19 cellular contexts compared by ENCODE assay signal in the genomic region with DNA sequence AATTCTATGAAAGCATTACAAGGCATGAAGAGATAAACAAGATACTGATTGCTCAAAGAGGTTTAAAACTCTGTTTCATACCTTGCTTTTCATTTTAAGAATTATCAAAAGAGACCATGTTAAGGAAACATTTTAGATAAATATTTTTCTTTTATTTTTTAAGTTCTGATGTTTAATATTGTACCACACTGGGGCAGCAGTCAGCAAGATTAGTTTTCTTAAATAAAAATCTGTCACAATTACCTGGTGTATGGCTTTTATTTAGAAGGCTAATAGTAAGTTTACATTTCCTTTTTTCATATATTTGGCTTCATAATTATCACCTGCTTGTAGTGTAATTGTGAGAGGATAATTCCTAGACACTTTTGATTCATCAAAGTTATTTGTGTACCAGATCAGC. TPM values are rescaled to one million over a fixed set of nuclear protein-coding genes. Genes with fewer than 3 reads are reported as not detected.
DNase-seq lines count a peak whose midpoint lies in the region; ATAC-seq and TF ChIP-seq lines count a peak whose summit lies in the region.
"Had no signal": no experiment of that assay in that cellular context is flagged by ENCODE, and none has a peak within 500 bp of the region (broad histone marks: within the 10 kb centered on the region; RNA-seq: fewer than 3 reads in every experiment).

No MANE protein-coding gene starts in this region.

- no peaks in the 10 kb centered on the region for H3K27me3 ChIP-seq in neural progenitor cell
- H3K27me3 ChIP-seq: ascending aorta, ovary, tibial nerve had no signal

- H3K36me3 Mint-ChIP-seq in neural progenitor cell, result no peaks in the 10 kb centered on the region
- H3K36me3 Mint-ChIP-seq: stimulated activated effector memory CD8-positive, alpha-beta T cell treated with anti-CD3 and anti-CD28 coated beads, Interleukin-12 subunit alpha, Interleukin-12 subunit beta, amount 100 ng/mL, for 72 hours had no signal

- H3K79me2 ChIP-seq in neural progenitor cell (ENCODE audit: low read depth), result no peaks in the 10 kb centered on the region

- H2AFZ ChIP-seq in neural progenitor cell (replicated peaks), result no peak overlapping the region

- H3K9me3 ChIP-seq in neural progenitor cell (ENCODE audit: low read depth), result no peaks in the 10 kb centered on the region
- H3K9me3 ChIP-seq: ascending aorta, ovary had no signal

- peak; percentile 11 for TF ChIP-seq CTCF in neural progenitor cell (IDR thresholded peaks at IDR 0.05)

- no peaks in the 10 kb centered on the region for H3K9me3 Mint-ChIP-seq in neural progenitor cell

- H3K36me3 ChIP-seq in neural progenitor cell, result no peaks in the 10 kb centered on the region
- H3K36me3 ChIP-seq: ascending aorta, ovary, tibial nerve had no signal

- ATAC-seq in GM21717 (IDR thresholded peaks at IDR 0.05; ENCODE audit: unreplicated experiment), result no peak
- ATAC-seq: left lobe of liver; stimulated activated effector memory CD8-positive, alpha-beta T cell treated with anti-CD3 and anti-CD28 coated beads, Interleukin-12 subunit alpha, Interleukin-12 subunit beta, amount 100 ng/mL, for 72 hours; T-helper 17 cell had no signal

- H3K27ac Mint-ChIP-seq in neural progenitor cell, result no peak overlapping the region
- H3K27ac Mint-ChIP-seq: stimulated activated effector memory CD8-positive, alpha-beta T cell treated with anti-CD3 and anti-CD28 coated beads, Interleukin-12 subunit alpha, Interleukin-12 subunit beta, amount 100 ng/mL, for 72 hours; T-helper 17 cell had no signal

- in situ Hi-C loops in G401 (cut with HindIII; ENCODE audit: low sequenced_read_pairs), result no loop called here

- H3K4me3 Mint-ChIP-seq in neural progenitor cell, result no peak overlapping the region
- H3K4me3 Mint-ChIP-seq: stimulated activated effector memory CD8-positive, alpha-beta T cell treated with anti-CD3 and anti-CD28 coated beads, Interleukin-12 subunit alpha, Interleukin-12 subunit beta, amount 100 ng/mL, for 72 hours; T-helper 17 cell had no signal

- H3F3A ChIP-seq in neural progenitor cell (ENCODE audit: low read depth), result no peaks in the 10 kb centered on the region

- H3K4me1 Mint-ChIP-seq in neural progenitor cell, result no peaks in the 10 kb centered on the region
- H3K4me1 Mint-ChIP-seq: stimulated activated effector memory CD8-positive, alpha-beta T cell treated with anti-CD3 and anti-CD28 coated beads, Interleukin-12 subunit alpha, Interleukin-12 subunit beta, amount 100 ng/mL, for 72 hours; T-helper 17 cell had no signal

- H3K9ac ChIP-seq in neural progenitor cell, result no peak overlapping the region

- no peak overlapping the region for H3K4me2 ChIP-seq in neural progenitor cell

- H3K4me1 ChIP-seq in neural progenitor cell, result no peaks in the 10 kb centered on the region
- H3K4me1 ChIP-seq: ascending aorta, tibial nerve had no signal

- peak; percentile 26 for DNase-seq in NCI-H2171 treated with DMSO at 0.1 percent for 48 hours (lab: John Stamatoyannopoulos, UW)
- DNase-seq in NCI-H2171 (lab: John Stamatoyannopoulos, UW), result no peak
- peak; percentile 15 for DNase-seq in NCI-H146 treated with DMSO at 0.1 percent for 48 hours (lab: John Stamatoyannopoulos, UW; ENCODE audit: unreplicated experiment)
- peak; percentile 21 for DNase-seq in dedifferentiated amniotic fluid mesenchymal stem cell (ENCODE audit: extremely low spot score)
- DNase-seq in neural progenitor cell (ENCODE audit: low spot score), result no peak
- no peak for DNase-seq in G401 (ENCODE audit: low spot score)
- no peak for DNase-seq in NCI-H2196 (lab: John Stamatoyannopoulos, UW; ENCODE audit: unreplicated experiment)
- DNase-seq: activated gamma-delta T cell, NCI-H1694, NCI-H69, ovary, T-helper 17 cell had no signal

- H3K4me3 ChIP-seq in neural progenitor cell, result no peak overlapping the region
- H3K4me3 ChIP-seq: ascending aorta, ovary, tibial nerve had no signal

- no peaks in the 10 kb centered on the region for H4K20me1 ChIP-seq in neural progenitor cell (ENCODE audit: low read depth)

- no peak overlapping the region for H3K27ac ChIP-seq in neural progenitor cell
- H3K27ac ChIP-seq: ascending aorta, ovary, RWPE1, tibial nerve had no signal

- peaks cover 2% of the 10 kb centered on the region for H3K27me3 Mint-ChIP-seq in neural progenitor cell (ENCODE audit: insufficient read depth, low read depth)
- H3K27me3 Mint-ChIP-seq: T-helper 17 cell had no signal

RNA-seq across cellular contexts. Expression of gene ZNF804A, which starts 46.4 kb away (rescaled TPM):
- 0.06 TPM in 1 of 2 replicates, not detected in the other for total RNA-seq in neural progenitor cell (ENCODE audit: low replicate concordance)
- total RNA-seq in G401 (2014; rRNA removed; shearing (Covaris generic)), result not detected in 2 replicates
- total RNA-seq: ascending aorta, dermis microvascular lymphatic vessel endothelial cell, left lobe of liver, T-helper 17 cell had no signal

Comparison
In these comparisons a context has a peak if more than half of its experiments do, and no peak if none do; other contexts are left out.
1. DNase-seq: peak in NCI-H2171 treated with DMSO at 0.1 percent for 48 hours (single experiment), NCI-H146 treated with DMSO at 0.1 percent for 48 hours (single experiment) and dedifferentiated amniotic fluid mesenchymal stem cell (single experiment); none in NCI-H2171 (single experiment), neural progenitor cell (single experiment), G401 (single experiment) and NCI-H2196 (single experiment).